Comparison of ENCODE assay signal across 1 cellular context in the genomic region with DNA sequence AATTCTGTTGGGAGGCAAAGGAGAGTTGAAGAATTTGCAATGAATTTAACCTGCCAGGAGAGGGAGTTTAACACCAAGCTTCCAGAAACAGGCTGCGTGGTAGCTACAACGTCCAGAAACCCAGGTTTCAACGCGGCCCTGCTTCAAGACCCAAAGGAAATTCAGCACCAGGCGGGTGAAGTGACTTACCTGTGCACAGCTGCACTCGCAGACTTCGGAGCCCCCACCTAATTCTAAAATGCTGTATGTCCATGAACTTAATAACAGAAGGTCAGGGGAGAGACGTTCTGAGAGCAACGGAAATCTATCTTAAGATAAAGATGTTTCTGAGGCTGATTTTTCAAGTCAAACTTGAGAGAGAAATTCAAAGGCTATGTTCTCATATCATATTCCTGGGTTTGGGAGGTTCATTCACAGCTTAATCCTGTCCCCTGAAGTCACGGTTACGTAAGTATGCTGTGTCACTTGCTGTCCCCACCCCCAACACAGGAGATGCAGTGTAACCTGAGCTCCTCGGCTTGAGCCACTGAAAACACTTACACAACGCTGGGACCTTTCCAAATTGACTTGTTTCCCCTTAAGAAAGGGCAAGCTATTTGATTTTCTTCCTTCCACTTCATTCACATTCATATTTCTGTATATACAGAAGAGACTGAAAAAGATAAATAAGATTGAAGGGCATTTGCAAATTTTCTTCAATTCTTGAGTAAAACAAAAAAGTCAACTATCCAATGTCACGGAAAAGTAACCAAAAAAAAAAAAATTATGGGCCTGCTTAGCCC.
A peak's percentile ranks its signal among the peaks of the same experiment; 100 is the strongest.
TF ChIP-seq lines count a peak whose summit lies in the region.

No MANE protein-coding gene starts in this region.

TF ChIP-seq in HepG2, 621 proteins besides CTCF, POLR2A, EP300 and RAD21 (continued from another document):
- TF ChIP-seq, protein P1, sequence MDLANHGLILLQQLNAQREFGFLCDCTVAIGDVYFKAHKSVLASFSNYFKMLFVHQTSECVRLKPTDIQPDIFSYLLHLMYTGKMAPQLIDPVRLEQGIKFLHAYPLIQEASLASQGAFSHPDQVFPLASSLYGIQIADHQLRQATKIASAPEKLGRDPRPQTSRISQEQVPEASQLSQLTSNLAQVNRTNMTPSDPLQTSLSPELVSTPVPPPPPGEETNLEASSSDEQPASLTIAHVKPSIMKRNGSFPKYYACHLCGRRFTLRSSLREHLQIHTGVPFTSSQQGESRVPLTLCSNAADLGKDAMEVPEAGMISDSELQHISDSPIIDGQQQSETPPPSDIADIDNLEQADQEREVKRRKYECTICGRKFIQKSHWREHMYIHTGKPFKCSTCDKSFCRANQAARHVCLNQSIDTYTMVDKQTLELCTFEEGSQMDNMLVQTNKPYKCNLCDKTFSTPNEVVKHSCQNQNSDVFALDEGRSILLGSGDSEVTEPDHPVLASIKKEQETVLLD (CRISPR knock-in tag; IDR thresholded peaks at IDR 0.05; ENCODE audit: low read depth) = no peak
- TF ChIP-seq ZNF382 (CRISPR knock-in tag; IDR thresholded peaks at IDR 0.05; ENCODE audit: borderline replicate concordance) (no peak), EZH2 (conservative IDR thresholded peaks at IDR 0.05; ENCODE audit: low read depth, low read length) (no peak), NFE2L2 (IDR thresholded peaks at IDR 0.05; ENCODE audit: low read length) (peak; percentile 80), REPIN1 (CRISPR knock-in tag; IDR thresholded peaks at IDR 0.05; ENCODE audit: borderline replicate concordance, low read depth) (peak; percentile 43; the same call in 1 of the 2 replicates), CHD2 (IDR thresholded peaks at IDR 0.05; ENCODE audit: low read depth, low read length) (peak; percentile 29; the same call in 1 of the 2 replicates), ZBTB20 (CRISPR knock-in tag; IDR thresholded peaks at IDR 0.05; ENCODE audit: borderline replicate concordance, low read depth) (peak; percentile 69; the same call in 1 of the 2 replicates), ARID2 (CRISPR knock-in tag; IDR thresholded peaks at IDR 0.05; ENCODE audit: borderline replicate concordance) (no peak), GATAD2A (CRISPR knock-in tag; IDR thresholded peaks at IDR 0.05) (peak; percentile 64), HDAC2 (CRISPR knock-in tag; IDR thresholded peaks at IDR 0.05) (peak; percentile 25; the same call in 1 of the 2 replicates), NFE2 (CRISPR knock-in tag; IDR thresholded peaks at IDR 0.05) (peak; percentile 88), HNF4A (CRISPR knock-in tag; IDR thresholded peaks at IDR 0.05) (peak; percentile 20; the same call in 1 of the 2 replicates), BORCS8-MEF2B (CRISPR knock-in tag; IDR thresholded peaks at IDR 0.05) (peak; percentile 51; the same call in 1 of the 2 replicates), NCOA1 (CRISPR knock-in tag; IDR thresholded peaks at IDR 0.05) (0 out of 2 replicates have a peak, but pooled peaks have one; percentile 34), HMG20A (CRISPR knock-in tag; IDR thresholded peaks at IDR 0.05; ENCODE audit: borderline replicate concordance) (peak; percentile 44; the same call in 1 of the 2 replicates), POLR2G (IDR thresholded peaks at IDR 0.05; ENCODE audit: low read depth, low read length) (0 out of 2 replicates have a peak, but pooled peaks have one; percentile 8), BCL6 (CRISPR knock-in tag; IDR thresholded peaks at IDR 0.05) (peak; percentile 67), RARA (CRISPR knock-in tag; IDR thresholded peaks at IDR 0.05) (peak; percentile 68), NONO (IDR thresholded peaks at IDR 0.05) (no peak), NONO (CRISPR knock-in tag; conservative IDR thresholded peaks at IDR 0.05) (peak; percentile 55; the same call in 1 of the 2 replicates), ZNF605 (CRISPR knock-in tag; IDR thresholded peaks at IDR 0.05) (no peak), FOXP1 (IDR thresholded peaks at IDR 0.05) (no peak), FOXP1 (CRISPR knock-in tag; IDR thresholded peaks at IDR 0.05) (peak; percentile 71), FOSL2 (CRISPR knock-in tag; IDR thresholded peaks at IDR 0.05) (peak; percentile 84), ZNF264 (CRISPR knock-in tag; IDR thresholded peaks at IDR 0.05) (0 out of 2 replicates have a peak, but pooled peaks have one; percentile 32), TBL1XR1 (IDR thresholded peaks at IDR 0.05; ENCODE audit: borderline replicate concordance, low read length, partially characterized antibody) (peak; percentile 19), PRPF4 (IDR thresholded peaks at IDR 0.05; ENCODE audit: low read depth, low read length, poor library complexity, severe bottlenecking) (peak; percentile 52), ZNF138 (CRISPR knock-in tag; IDR thresholded peaks at IDR 0.05; ENCODE audit: low read depth) (no peak), KAT8 (CRISPR knock-in tag; IDR thresholded peaks at IDR 0.05) (peak; percentile 18; the same call in 1 of the 2 replicates), SIX4 (CRISPR knock-in tag; IDR thresholded peaks at IDR 0.05) (peak; percentile 100), SALL2 (CRISPR knock-in tag; IDR thresholded peaks at IDR 0.05) (peak; percentile 29; the same call in 1 of the 2 replicates), ZSCAN21 (CRISPR knock-in tag; IDR thresholded peaks at IDR 0.05; ENCODE audit: borderline replicate concordance) (no peak), CREB1 (IDR thresholded peaks at IDR 0.05) (no peak), CREB1 (CRISPR knock-in tag; IDR thresholded peaks at IDR 0.05) (peak; percentile 19), ZNF670 (CRISPR knock-in tag; IDR thresholded peaks at IDR 0.05; ENCODE audit: borderline replicate concordance) (0 out of 2 replicates have a peak, but pooled peaks have one; percentile 32)
- TF ChIP-seq, protein P2, sequence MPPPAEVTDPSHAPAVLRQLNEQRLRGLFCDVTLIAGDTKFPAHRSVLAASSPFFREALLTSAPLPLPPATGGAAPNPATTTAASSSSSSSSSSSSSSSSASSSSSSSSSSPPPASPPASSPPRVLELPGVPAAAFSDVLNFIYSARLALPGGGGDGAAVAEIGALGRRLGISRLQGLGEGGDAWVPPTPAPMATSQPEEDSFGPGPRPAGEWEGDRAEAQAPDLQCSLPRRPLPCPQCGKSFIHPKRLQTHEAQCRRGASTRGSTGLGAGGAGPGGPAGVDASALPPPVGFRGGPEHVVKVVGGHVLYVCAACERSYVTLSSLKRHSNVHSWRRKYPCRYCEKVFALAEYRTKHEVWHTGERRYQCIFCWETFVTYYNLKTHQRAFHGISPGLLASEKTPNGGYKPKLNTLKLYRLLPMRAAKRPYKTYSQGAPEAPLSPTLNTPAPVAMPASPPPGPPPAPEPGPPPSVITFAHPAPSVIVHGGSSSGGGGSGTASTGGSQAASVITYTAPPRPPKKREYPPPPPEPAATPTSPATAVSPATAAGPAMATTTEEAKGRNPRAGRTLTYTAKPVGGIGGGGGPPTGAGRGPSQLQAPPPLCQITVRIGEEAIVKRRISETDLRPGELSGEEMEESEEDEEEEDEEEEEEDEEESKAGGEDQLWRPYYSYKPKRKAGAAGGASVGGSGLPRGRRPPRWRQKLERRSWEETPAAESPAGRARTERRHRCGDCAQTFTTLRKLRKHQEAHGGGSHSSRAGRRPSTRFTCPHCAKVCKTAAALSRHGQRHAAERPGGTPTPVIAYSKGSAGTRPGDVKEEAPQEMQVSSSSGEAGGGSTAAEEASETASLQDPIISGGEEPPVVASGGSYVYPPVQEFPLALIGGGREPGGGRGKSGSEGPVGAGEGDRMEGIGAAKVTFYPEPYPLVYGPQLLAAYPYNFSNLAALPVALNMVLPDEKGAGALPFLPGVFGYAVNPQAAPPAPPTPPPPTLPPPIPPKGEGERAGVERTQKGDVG (CRISPR knock-in tag; IDR thresholded peaks at IDR 0.05; ENCODE audit: borderline replicate concordance) = no peak
- TF ChIP-seq, protein P3, sequence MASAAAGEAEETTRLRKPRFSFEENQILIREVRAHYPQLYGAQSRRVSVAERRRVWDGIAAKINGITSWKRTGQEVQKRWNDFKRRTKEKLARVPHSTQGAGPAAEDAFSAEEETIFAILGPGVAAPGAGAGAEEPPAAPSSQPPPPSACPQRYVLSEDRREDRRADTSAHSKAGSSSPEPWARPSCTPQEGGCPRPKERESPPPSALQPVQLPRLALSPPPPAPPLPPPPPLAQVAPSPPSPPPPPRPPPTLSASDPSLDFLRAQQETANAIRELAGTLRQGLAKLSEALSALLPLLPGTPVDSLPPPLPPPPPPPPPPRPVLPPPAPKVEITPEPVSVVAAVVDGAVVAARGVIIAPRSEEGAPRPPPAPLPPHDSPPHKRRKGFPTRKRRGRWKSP (CRISPR knock-in tag; IDR thresholded peaks at IDR 0.05) = 0 out of 2 replicates have a peak, but pooled peaks have one; percentile 38
- TF ChIP-seq, protein P4, sequence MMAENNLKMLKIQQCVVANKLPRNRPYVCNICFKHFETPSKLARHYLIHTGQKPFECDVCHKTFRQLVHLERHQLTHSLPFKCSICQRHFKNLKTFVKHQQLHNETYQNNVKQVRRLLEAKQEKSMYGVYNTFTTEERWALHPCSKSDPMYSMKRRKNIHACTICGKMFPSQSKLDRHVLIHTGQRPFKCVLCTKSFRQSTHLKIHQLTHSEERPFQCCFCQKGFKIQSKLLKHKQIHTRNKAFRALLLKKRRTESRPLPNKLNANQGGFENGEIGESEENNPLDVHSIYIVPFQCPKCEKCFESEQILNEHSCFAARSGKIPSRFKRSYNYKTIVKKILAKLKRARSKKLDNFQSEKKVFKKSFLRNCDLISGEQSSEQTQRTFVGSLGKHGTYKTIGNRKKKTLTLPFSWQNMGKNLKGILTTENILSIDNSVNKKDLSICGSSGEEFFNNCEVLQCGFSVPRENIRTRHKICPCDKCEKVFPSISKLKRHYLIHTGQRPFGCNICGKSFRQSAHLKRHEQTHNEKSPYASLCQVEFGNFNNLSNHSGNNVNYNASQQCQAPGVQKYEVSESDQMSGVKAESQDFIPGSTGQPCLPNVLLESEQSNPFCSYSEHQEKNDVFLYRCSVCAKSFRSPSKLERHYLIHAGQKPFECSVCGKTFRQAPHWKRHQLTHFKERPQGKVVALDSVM (CRISPR knock-in tag; IDR thresholded peaks at IDR 0.05) = no peak
- TF ChIP-seq, protein P5, sequence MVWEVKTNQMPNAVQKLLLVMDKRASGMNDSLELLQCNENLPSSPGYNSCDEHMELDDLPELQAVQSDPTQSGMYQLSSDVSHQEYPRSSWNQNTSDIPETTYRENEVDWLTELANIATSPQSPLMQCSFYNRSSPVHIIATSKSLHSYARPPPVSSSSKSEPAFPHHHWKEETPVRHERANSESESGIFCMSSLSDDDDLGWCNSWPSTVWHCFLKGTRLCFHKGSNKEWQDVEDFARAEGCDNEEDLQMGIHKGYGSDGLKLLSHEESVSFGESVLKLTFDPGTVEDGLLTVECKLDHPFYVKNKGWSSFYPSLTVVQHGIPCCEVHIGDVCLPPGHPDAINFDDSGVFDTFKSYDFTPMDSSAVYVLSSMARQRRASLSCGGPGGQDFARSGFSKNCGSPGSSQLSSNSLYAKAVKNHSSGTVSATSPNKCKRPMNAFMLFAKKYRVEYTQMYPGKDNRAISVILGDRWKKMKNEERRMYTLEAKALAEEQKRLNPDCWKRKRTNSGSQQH (CRISPR knock-in tag; IDR thresholded peaks at IDR 0.05; ENCODE audit: low read depth) = 0 out of 2 replicates have a peak, but pooled peaks have one; percentile 22
- TF ChIP-seq, protein P6, sequence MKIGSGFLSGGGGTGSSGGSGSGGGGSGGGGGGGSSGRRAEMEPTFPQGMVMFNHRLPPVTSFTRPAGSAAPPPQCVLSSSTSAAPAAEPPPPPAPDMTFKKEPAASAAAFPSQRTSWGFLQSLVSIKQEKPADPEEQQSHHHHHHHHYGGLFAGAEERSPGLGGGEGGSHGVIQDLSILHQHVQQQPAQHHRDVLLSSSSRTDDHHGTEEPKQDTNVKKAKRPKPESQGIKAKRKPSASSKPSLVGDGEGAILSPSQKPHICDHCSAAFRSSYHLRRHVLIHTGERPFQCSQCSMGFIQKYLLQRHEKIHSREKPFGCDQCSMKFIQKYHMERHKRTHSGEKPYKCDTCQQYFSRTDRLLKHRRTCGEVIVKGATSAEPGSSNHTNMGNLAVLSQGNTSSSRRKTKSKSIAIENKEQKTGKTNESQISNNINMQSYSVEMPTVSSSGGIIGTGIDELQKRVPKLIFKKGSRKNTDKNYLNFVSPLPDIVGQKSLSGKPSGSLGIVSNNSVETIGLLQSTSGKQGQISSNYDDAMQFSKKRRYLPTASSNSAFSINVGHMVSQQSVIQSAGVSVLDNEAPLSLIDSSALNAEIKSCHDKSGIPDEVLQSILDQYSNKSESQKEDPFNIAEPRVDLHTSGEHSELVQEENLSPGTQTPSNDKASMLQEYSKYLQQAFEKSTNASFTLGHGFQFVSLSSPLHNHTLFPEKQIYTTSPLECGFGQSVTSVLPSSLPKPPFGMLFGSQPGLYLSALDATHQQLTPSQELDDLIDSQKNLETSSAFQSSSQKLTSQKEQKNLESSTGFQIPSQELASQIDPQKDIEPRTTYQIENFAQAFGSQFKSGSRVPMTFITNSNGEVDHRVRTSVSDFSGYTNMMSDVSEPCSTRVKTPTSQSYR (CRISPR knock-in tag; IDR thresholded peaks at IDR 0.05; ENCODE audit: borderline replicate concordance) = peak; percentile 98
- TF ChIP-seq, protein P7, sequence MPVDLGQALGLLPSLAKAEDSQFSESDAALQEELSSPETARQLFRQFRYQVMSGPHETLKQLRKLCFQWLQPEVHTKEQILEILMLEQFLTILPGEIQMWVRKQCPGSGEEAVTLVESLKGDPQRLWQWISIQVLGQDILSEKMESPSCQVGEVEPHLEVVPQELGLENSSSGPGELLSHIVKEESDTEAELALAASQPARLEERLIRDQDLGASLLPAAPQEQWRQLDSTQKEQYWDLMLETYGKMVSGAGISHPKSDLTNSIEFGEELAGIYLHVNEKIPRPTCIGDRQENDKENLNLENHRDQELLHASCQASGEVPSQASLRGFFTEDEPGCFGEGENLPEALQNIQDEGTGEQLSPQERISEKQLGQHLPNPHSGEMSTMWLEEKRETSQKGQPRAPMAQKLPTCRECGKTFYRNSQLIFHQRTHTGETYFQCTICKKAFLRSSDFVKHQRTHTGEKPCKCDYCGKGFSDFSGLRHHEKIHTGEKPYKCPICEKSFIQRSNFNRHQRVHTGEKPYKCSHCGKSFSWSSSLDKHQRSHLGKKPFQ (CRISPR knock-in tag; IDR thresholded peaks at IDR 0.05; ENCODE audit: insufficient replicate concordance) = peak; percentile 73
- TF ChIP-seq, protein P8, sequence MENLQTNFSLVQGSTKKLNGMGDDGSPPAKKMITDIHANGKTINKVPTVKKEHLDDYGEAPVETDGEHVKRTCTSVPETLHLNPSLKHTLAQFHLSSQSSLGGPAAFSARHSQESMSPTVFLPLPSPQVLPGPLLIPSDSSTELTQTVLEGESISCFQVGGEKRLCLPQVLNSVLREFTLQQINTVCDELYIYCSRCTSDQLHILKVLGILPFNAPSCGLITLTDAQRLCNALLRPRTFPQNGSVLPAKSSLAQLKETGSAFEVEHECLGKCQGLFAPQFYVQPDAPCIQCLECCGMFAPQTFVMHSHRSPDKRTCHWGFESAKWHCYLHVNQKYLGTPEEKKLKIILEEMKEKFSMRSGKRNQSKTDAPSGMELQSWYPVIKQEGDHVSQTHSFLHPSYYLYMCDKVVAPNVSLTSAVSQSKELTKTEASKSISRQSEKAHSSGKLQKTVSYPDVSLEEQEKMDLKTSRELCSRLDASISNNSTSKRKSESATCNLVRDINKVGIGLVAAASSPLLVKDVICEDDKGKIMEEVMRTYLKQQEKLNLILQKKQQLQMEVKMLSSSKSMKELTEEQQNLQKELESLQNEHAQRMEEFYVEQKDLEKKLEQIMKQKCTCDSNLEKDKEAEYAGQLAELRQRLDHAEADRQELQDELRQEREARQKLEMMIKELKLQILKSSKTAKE (CRISPR knock-in tag; IDR thresholded peaks at IDR 0.05; ENCODE audit: borderline replicate concordance) = 0 out of 2 replicates have a peak, but pooled peaks have one; percentile 24
